ENCODE assay signal across 2 cellular contexts in genomic region chr5:125815-126214, GRCh38.
TF ChIP-seq lines count a peak whose summit lies in the region.

No MANE protein-coding gene starts in this region.

TF ChIP-seq in H1, 55 proteins besides CTCF, POLR2A, EP300 and RAD21:
- no peak for TF ChIP-seq PHF8 (conservative IDR thresholded peaks at IDR 0.05; ENCODE audit: low read depth, low read length)
- peak; percentile 32; the same call in 1 of the 2 replicates for TF ChIP-seq POU5F1 (IDR thresholded peaks at IDR 0.05; ENCODE audit: low read depth, low read length)
- TF ChIP-seq CHD2 (IDR thresholded peaks at IDR 0.05; ENCODE audit: low read length) = no peak
- TF ChIP-seq JUND (IDR thresholded peaks at IDR 0.05; ENCODE audit: low read length) = peak; percentile 88; the same call in 1 of the 2 replicates
- TF ChIP-seq MAFK (IDR thresholded peaks at IDR 0.05; ENCODE audit: low read depth, low read length) = no peak

TF ChIP-seq in GM12891, 5 proteins besides CTCF, POLR2A, EP300 and RAD21:
- no peak for TF ChIP-seq POLR2AphosphoS5 (IDR thresholded peaks at IDR 0.05; ENCODE audit: low read depth, low read length)
- no peak for TF ChIP-seq PAX5 (IDR thresholded peaks at IDR 0.05; ENCODE audit: insufficient read depth, low read length, severe bottlenecking)
